Comparison of ENCODE assay signal across 10 cellular contexts in genomic region chr19:17095141-17095919, GRCh38. TPM values are rescaled to one million over a fixed set of nuclear protein-coding genes. Genes with fewer than 3 reads are reported as not detected.
DNase-seq lines count a peak whose midpoint lies in the region; ATAC-seq and TF ChIP-seq lines count a peak whose summit lies in the region.
"Had no signal": no experiment of that assay in that cellular context is flagged by ENCODE, and none has a peak within 500 bp of the region (broad histone marks: within the 10 kb centered on the region; RNA-seq: fewer than 3 reads in every experiment).

No MANE protein-coding gene starts in this region.

- no peak for TF ChIP-seq CTCF in ascending aorta (IDR thresholded peaks at IDR 0.05)

- H3K36me3 ChIP-seq in ascending aorta = peaks cover 0 to 3% of the 10 kb centered on the region in 2 donors

- intact Hi-C loops in ascending aorta (cut with DNase I) (loop anchor here (1.0 to 5.0 kb wide), 2 partner anchors 13 to 42 kb away; no protein-coding TSS in a partner anchor), left ventricle myocardium superior (cut with micrococcal nuclease) (no loop called here)

- H3K4me1 ChIP-seq in ascending aorta = peaks cover 26 to 61% of the 10 kb centered on the region in 2 donors

- peak overlapping the region in 1 of 2 donors; percentile 4 for H3K4me3 ChIP-seq in ascending aorta

- DNase-seq in AG20443 (ENCODE audit: low spot score) (peak; percentile 59), ascending aorta (ENCODE audit: low spot score in 2 of 2) (peak; percentile 65 to 96), left ventricle myocardium superior (peak; percentile 57), pulmonary artery endothelial cell (ENCODE audit: low read depth, low spot score) (peak; percentile 40), DMS 273 (lab: John Stamatoyannopoulos, UW; ENCODE audit: unreplicated experiment) (no peak)
- no peak for DNase-seq in effector CD8-positive, alpha-beta T cell (lab: John Stamatoyannopoulos, UW)
- DNase-seq: NCI-H774 had no signal

- H3K27me3 ChIP-seq in ascending aorta = no peaks in the 10 kb centered on the region

- H3K27ac ChIP-seq in ascending aorta = peak overlapping the region; percentile 93

- H3K9me3 ChIP-seq in ascending aorta = no peaks in the 10 kb centered on the region

- ATAC-seq in left ventricle myocardium superior (peak; percentile 84), HG03108 (IDR thresholded peaks at IDR 0.05; ENCODE audit: unreplicated experiment) (no peak), GM18909 (IDR thresholded peaks at IDR 0.05; ENCODE audit: poor library complexity, unreplicated experiment) (no peak)
- ATAC-seq: HCT116 had no signal

RNA-seq across cellular contexts. Expression of gene MYO9B, which starts 19.8 kb away (rescaled TPM):
- 182 TPM for total RNA-seq in ascending aorta
- total RNA-seq in left ventricle myocardium superior = 38.1 TPM
- total RNA-seq in pulmonary artery endothelial cell = 48.1 and 55.4 TPM in 2 replicates

RNA-seq across cellular contexts. Expression of gene HAUS8, which starts 20.1 kb away (rescaled TPM):
- 4.3 TPM for total RNA-seq in ascending aorta
- total RNA-seq in left ventricle myocardium superior = 6.1 TPM
- 5.0 and 7.8 TPM in 2 replicates for total RNA-seq in pulmonary artery endothelial cell

Comparison
In these comparisons a context has a peak if more than half of its experiments do, and no peak if none do; other contexts are left out.
1. DNase-seq: peak in AG20443 (single experiment), ascending aorta (2 of 2), left ventricle myocardium superior (single experiment) and pulmonary artery endothelial cell (single experiment); none in effector CD8-positive, alpha-beta T cell (single experiment) and DMS 273 (single experiment).